Comparison of ENCODE assay signal across 23 cellular contexts in the genomic region with DNA sequence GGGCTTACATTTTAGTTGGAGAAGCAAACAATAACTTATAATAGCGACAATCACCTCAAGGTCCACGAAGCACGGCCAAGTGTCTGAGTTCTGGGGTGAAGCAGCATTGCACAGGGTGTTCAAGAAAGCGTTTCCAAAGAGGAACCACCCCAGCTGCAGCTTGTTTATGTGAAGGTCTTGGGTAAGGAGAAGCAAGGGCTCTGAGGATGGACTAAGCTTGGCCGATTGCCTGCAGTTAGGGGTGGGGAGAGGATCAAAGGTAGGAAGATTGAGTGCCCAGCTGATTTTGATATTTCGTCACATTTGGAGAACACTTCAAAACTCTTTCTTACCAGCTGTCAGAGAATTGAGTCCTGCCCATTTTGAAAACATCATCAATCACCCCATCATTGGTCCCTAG.
DNase-seq lines count a peak whose midpoint lies in the region; ATAC-seq and TF ChIP-seq lines count a peak whose summit lies in the region.
"Had no signal": no experiment of that assay in that cellular context is flagged by ENCODE, and none has a peak within 500 bp of the region (broad histone marks: within the 10 kb centered on the region; RNA-seq: fewer than 3 reads in every experiment).

No MANE protein-coding gene starts in this region.

- POLR2A ChIA-PET in activated CD8-positive, alpha-beta T cell treated with anti-CD3 and anti-CD28 coated beads for 36 hours (lab: Charles Lee) = no interaction called here

- H3K4me3 Mint-ChIP-seq in nephron progenitor cell = peak overlapping the region; percentile 19
- no peak overlapping the region for H3K4me3 Mint-ChIP-seq in activated CD8-positive, alpha-beta T cell treated with anti-CD3 and anti-CD28 coated beads for 36 hours
- H3K4me3 Mint-ChIP-seq: CD4-positive, alpha-beta T cell had no signal

- H3K27me3 Mint-ChIP-seq in nephron progenitor cell (ENCODE audit: low read depth, poor library complexity) = peaks cover 3% of the 10 kb centered on the region
- H3K27me3 Mint-ChIP-seq in activated CD8-positive, alpha-beta T cell treated with anti-CD3 and anti-CD28 coated beads for 36 hours = no peaks in the 10 kb centered on the region

- no peaks in the 10 kb centered on the region for H3K36me3 Mint-ChIP-seq in nephron progenitor cell (ENCODE audit: low read depth)
- H3K36me3 Mint-ChIP-seq in activated CD8-positive, alpha-beta T cell treated with anti-CD3 and anti-CD28 coated beads for 36 hours (ENCODE audit: low read depth) = no peaks in the 10 kb centered on the region

- H3K4me1 Mint-ChIP-seq in nephron progenitor cell = peaks cover 37% of the 10 kb centered on the region
- no peaks in the 10 kb centered on the region for H3K4me1 Mint-ChIP-seq in activated CD8-positive, alpha-beta T cell treated with anti-CD3 and anti-CD28 coated beads for 36 hours (ENCODE audit: low read depth)

- no peak overlapping the region for H3K27ac Mint-ChIP-seq in nephron progenitor cell
- H3K27ac Mint-ChIP-seq in activated CD8-positive, alpha-beta T cell treated with anti-CD3 and anti-CD28 coated beads for 36 hours = no peak overlapping the region
- H3K27ac Mint-ChIP-seq: CD4-positive, alpha-beta T cell had no signal

- ATAC-seq in HG03469 (IDR thresholded peaks at IDR 0.05; ENCODE audit: unreplicated experiment) = no peak
- no peak for ATAC-seq in activated CD8-positive, alpha-beta T cell treated with anti-CD3 and anti-CD28 coated beads for 36 hours
- ATAC-seq: A549, GM12878, HepG2, PC-3, SK-N-SH treated with all-trans-retinoic acid at 6 μM for 48 hours had no signal

- H3K9me3 Mint-ChIP-seq in nephron progenitor cell = peaks cover 7% of the 10 kb centered on the region
- H3K9me3 Mint-ChIP-seq in activated CD8-positive, alpha-beta T cell treated with anti-CD3 and anti-CD28 coated beads for 36 hours = peaks cover 4% of the 10 kb centered on the region

- CTCF ChIA-PET in activated CD8-positive, alpha-beta T cell treated with anti-CD3 and anti-CD28 coated beads for 36 hours (lab: Charles Lee) = no interaction called here

- DNase-seq in NCI-H510A treated with DMSO at 0.1 percent for 48 hours (lab: John Stamatoyannopoulos, UW) = peak; percentile 60
- DNase-seq in NCI-H510A (lab: John Stamatoyannopoulos, UW) = no peak
- DNase-seq in NCI-H1417 (lab: John Stamatoyannopoulos, UW) = peak; percentile 40 to 98 (median 77)
- peak; percentile 64 for DNase-seq in NCI-H2171 treated with DMSO at 0.1 percent for 48 hours (lab: John Stamatoyannopoulos, UW)
- DNase-seq in nephron progenitor cell = no peak
- no peak for DNase-seq in H4 (ENCODE audit: low spot score)
- DNase-seq in activated CD8-positive, alpha-beta T cell treated with anti-CD3 and anti-CD28 coated beads for 36 hours = no peak
- DNase-seq: Caco-2; CD4-positive, alpha-beta T cell; EL; GOT3; KBM-7; NCI-H1694; NCI-H526 treated with DMSO at 0.1 percent for 48 hours; PC-3; SIG-M5; T-helper 1 cell; T-helper 9 cell had no signal

- TF ChIP-seq CTCF in nephron progenitor cell (IDR thresholded peaks at IDR 0.05) = no peak
- TF ChIP-seq CTCF in activated CD8-positive, alpha-beta T cell treated with anti-CD3 and anti-CD28 coated beads for 36 hours (IDR thresholded peaks at IDR 0.05) = no peak

- intact Hi-C loops in activated CD8-positive, alpha-beta T cell treated with anti-CD3 and anti-CD28 coated beads for 36 hours (cut with micrococcal nuclease) = no loop called here

Comparison
In these comparisons a context has a peak if more than half of its experiments do, and no peak if none do; other contexts are left out.
1. DNase-seq: peak in NCI-H510A treated with DMSO at 0.1 percent for 48 hours (single experiment), NCI-H1417 (3 of 3) and NCI-H2171 treated with DMSO at 0.1 percent for 48 hours (single experiment); none in NCI-H510A (single experiment), nephron progenitor cell (single experiment), H4 (single experiment) and activated CD8-positive, alpha-beta T cell treated with anti-CD3 and anti-CD28 coated beads for 36 hours (single experiment).